ENCODE assay signal across 1 cellular context in genomic region chr19:11813801-11814706, GRCh38.
A peak's percentile ranks its signal among the peaks of the same experiment; 100 is the strongest.
TF ChIP-seq lines count a peak whose summit lies in the region.

ZNF440 (plus strand) TSS chr19:11814273; CDS start chr19:11814448, 175 bp downstream.

TF ChIP-seq in HepG2, 621 proteins besides CTCF, POLR2A, EP300 and RAD21 (continued from another document and continues in another):
- TF ChIP-seq TERF1 (CRISPR knock-in tag; IDR thresholded peaks at IDR 0.05): 0 out of 2 replicates have a peak, but pooled peaks have one; percentile 19
- no peak for TF ChIP-seq ZBTB7B (CRISPR knock-in tag; IDR thresholded peaks at IDR 0.05)
- no peak for TF ChIP-seq TFDP1 (CRISPR knock-in tag; IDR thresholded peaks at IDR 0.05; ENCODE audit: borderline replicate concordance)
- TF ChIP-seq HIC2 (CRISPR knock-in tag; IDR thresholded peaks at IDR 0.05; ENCODE audit: low read depth): no peak; the same call in 1 of the 2 replicates
- no peak for TF ChIP-seq ZNF230 (CRISPR knock-in tag; IDR thresholded peaks at IDR 0.05)
- no peak for TF ChIP-seq KLF13 (CRISPR knock-in tag; IDR thresholded peaks at IDR 0.05)
- TF ChIP-seq HHEX (CRISPR knock-in tag; IDR thresholded peaks at IDR 0.05): peak; percentile 5; the same call in 1 of the 2 replicates
- TF ChIP-seq ZNF574 (CRISPR knock-in tag; IDR thresholded peaks at IDR 0.05): peak; percentile 60; the same call in 1 of the 2 replicates
- no peak for TF ChIP-seq KAT2B (IDR thresholded peaks at IDR 0.05; ENCODE audit: borderline replicate concordance, low read depth, low read length)
- TF ChIP-seq ZNF710 (CRISPR knock-in tag; IDR thresholded peaks at IDR 0.05; ENCODE audit: borderline replicate concordance): 0 out of 2 replicates have a peak, but pooled peaks have one; percentile 66
- TF ChIP-seq KDM2A (CRISPR knock-in tag; IDR thresholded peaks at IDR 0.05; ENCODE audit: borderline replicate concordance, low read depth): peak; percentile 80
- no peak for TF ChIP-seq ZNF34 (CRISPR knock-in tag; IDR thresholded peaks at IDR 0.05; ENCODE audit: borderline replicate concordance)
- TF ChIP-seq ZBTB4 (CRISPR knock-in tag; IDR thresholded peaks at IDR 0.05; ENCODE audit: borderline replicate concordance): peak; percentile 44; the same call in 1 of the 2 replicates
- no peak for TF ChIP-seq ZNF318 (CRISPR knock-in tag; IDR thresholded peaks at IDR 0.05)
- TF ChIP-seq FOXK1 (CRISPR knock-in tag; IDR thresholded peaks at IDR 0.05; ENCODE audit: borderline replicate concordance, low read depth): peak; percentile 41; the same call in 1 of the 2 replicates
- TF ChIP-seq ZNF276 (CRISPR knock-in tag; IDR thresholded peaks at IDR 0.05; ENCODE audit: low read depth): no peak
- 0 out of 2 replicates have a peak, but pooled peaks have one; percentile 54 for TF ChIP-seq ZNF30 (CRISPR knock-in tag; IDR thresholded peaks at IDR 0.05)
- peak; percentile 79 for TF ChIP-seq RBM39 (IDR thresholded peaks at IDR 0.05; ENCODE audit: low read depth, low read length, poor library complexity, severe bottlenecking)
- peak; percentile 45 for TF ChIP-seq IKZF4 (CRISPR knock-in tag; IDR thresholded peaks at IDR 0.05; ENCODE audit: borderline replicate concordance, low read depth, not compliant biosample characterization)
- 0 out of 2 replicates have a peak, but pooled peaks have one; percentile 14 for TF ChIP-seq MNT (IDR thresholded peaks at IDR 0.05)
- TF ChIP-seq ZBTB38 (CRISPR knock-in tag; IDR thresholded peaks at IDR 0.05): 0 out of 2 replicates have a peak, but pooled peaks have one; percentile 32
- TF ChIP-seq GTF3A (CRISPR knock-in tag; conservative IDR thresholded peaks at IDR 0.05): no peak
